Comparison of ENCODE assay signal across 11 cellular contexts in genomic region chrX:155231163-155231562, GRCh38. TPM values are rescaled to one million over a fixed set of nuclear protein-coding genes. Genes with fewer than 3 reads are reported as not detected.
DNase-seq lines count a peak whose midpoint lies in the region; ATAC-seq and TF ChIP-seq lines count a peak whose summit lies in the region.
"Had no signal": no experiment of that assay in that cellular context is flagged by ENCODE, and none has a peak within 500 bp of the region (broad histone marks: within the 10 kb centered on the region; RNA-seq: fewer than 3 reads in every experiment).

No MANE protein-coding gene starts in this region.

- TF ChIP-seq CTCF in GM12865 (IDR thresholded peaks at IDR 0.05; ENCODE audit: insufficient read depth, low read depth, low read length, missing control alignments) (no peak), foreskin keratinocyte (conservative IDR thresholded peaks at IDR 0.05) (no peak), ovary (IDR thresholded peaks at IDR 0.05) (no peak)

- no peak overlapping the region for H3K27ac Mint-ChIP-seq in natural killer cell treated with Interleukin-12 subunit alpha and Interleukin-12 subunit beta and Interleukin-15 and Interleukin-18, amount 100 ng/mL, for 72 hours

- TF ChIP-seq POLR2A in ovary (IDR thresholded peaks at IDR 0.05): no peak

- H3K4me1 ChIP-seq in foreskin keratinocyte: no peaks in the 10 kb centered on the region
- H3K4me1 ChIP-seq in ovary (ENCODE audit: insufficient read depth): no peaks in the 10 kb centered on the region

- H3K27ac ChIP-seq in foreskin keratinocyte (no peak overlapping the region), ovary (no peak overlapping the region)
- H3K27ac ChIP-seq: C4-2B had no signal

- DNase-seq in GM12865 (ENCODE audit: low read depth): peak; percentile 47
- DNase-seq in natural killer cell treated with Interleukin-12 subunit alpha and Interleukin-12 subunit beta and Interleukin-15 and Interleukin-18, amount 100 ng/mL, for 72 hours (ENCODE audit: low spot score): no peak
- DNase-seq in DMS53 treated with DMSO at 0.1 percent for 48 hours (lab: John Stamatoyannopoulos, UW; ENCODE audit: unreplicated experiment): no peak
- DNase-seq in foreskin keratinocyte: no peak
- DNase-seq in ovary: no peak
- DNase-seq: effector CD4-positive, alpha-beta T cell; NCI-H1417 treated with DMSO at 0.1 percent for 48 hours had no signal

- H3K4me3 ChIP-seq in GM12865 (ENCODE audit: low read depth, low read length): no peak overlapping the region
- H3K4me3 ChIP-seq in ovary: no peak overlapping the region

- H3K36me3 ChIP-seq in ovary: peaks cover under 1% of the 10 kb centered on the region

- H3K9me3 ChIP-seq in ovary: no peaks in the 10 kb centered on the region

- intact Hi-C loops in ovary (cut with DNase I): no loop called here

- TF ChIP-seq EP300 in ovary (IDR thresholded peaks at IDR 0.05): no peak

- peak; percentile 77 for ATAC-seq in GM19023 (IDR thresholded peaks at IDR 0.05; ENCODE audit: unreplicated experiment)
- ATAC-seq in HG02610 (IDR thresholded peaks at IDR 0.05; ENCODE audit: unreplicated experiment): peak; percentile 63
- ATAC-seq in HG03469 (IDR thresholded peaks at IDR 0.05; ENCODE audit: unreplicated experiment): peak; percentile 50
- ATAC-seq in natural killer cell treated with Interleukin-12 subunit alpha and Interleukin-12 subunit beta and Interleukin-15 and Interleukin-18, amount 100 ng/mL, for 72 hours: no peak
- no peak for ATAC-seq in foreskin keratinocyte

- no peaks in the 10 kb centered on the region for H3K9me3 Mint-ChIP-seq in natural killer cell treated with Interleukin-12 subunit alpha and Interleukin-12 subunit beta and Interleukin-15 and Interleukin-18, amount 100 ng/mL, for 72 hours

- H3K27me3 Mint-ChIP-seq in natural killer cell treated with Interleukin-12 subunit alpha and Interleukin-12 subunit beta and Interleukin-15 and Interleukin-18, amount 100 ng/mL, for 72 hours: no peaks in the 10 kb centered on the region

- peaks cover 0 to 2% of the 10 kb centered on the region in 2 donors for H3K4me1 Mint-ChIP-seq in natural killer cell treated with Interleukin-12 subunit alpha and Interleukin-12 subunit beta and Interleukin-15 and Interleukin-18, amount 100 ng/mL, for 72 hours (ENCODE audit: low read depth in 2 of 2)

- H3K36me3 Mint-ChIP-seq in natural killer cell treated with Interleukin-12 subunit alpha and Interleukin-12 subunit beta and Interleukin-15 and Interleukin-18, amount 100 ng/mL, for 72 hours: peaks cover 19% of the 10 kb centered on the region

- no peaks in the 10 kb centered on the region for H3K27me3 ChIP-seq in foreskin keratinocyte
- H3K27me3 ChIP-seq in ovary: peaks cover 3% of the 10 kb centered on the region

- H3K4me3 Mint-ChIP-seq in natural killer cell treated with Interleukin-12 subunit alpha and Interleukin-12 subunit beta and Interleukin-15 and Interleukin-18, amount 100 ng/mL, for 72 hours: no peak overlapping the region

RNA-seq across cellular contexts. Expression of gene VBP1, which starts 14.9 kb away (rescaled TPM):
- total RNA-seq in natural killer cell treated with Interleukin-12 subunit alpha and Interleukin-12 subunit beta and Interleukin-15 and Interleukin-18, amount 100 ng/mL, for 72 hours: 10 to 100 TPM; 54.1 to 64.7 TPM
- 55.7 and 56.2 TPM in 2 replicates for total RNA-seq in foreskin keratinocyte
- 41.8 and 46.6 TPM in 2 replicates for polyA plus RNA-seq in foreskin keratinocyte
- total RNA-seq in ovary: 10 to 100 TPM; 27.7 to 46.0 (median 34.3) TPM
- 10 to 100 TPM; 27.1 to 37.1 TPM for polyA plus RNA-seq in ovary

RNA-seq across cellular contexts. Expression of gene RAB39B, which starts 33.1 kb away (rescaled TPM):
- 1 to 10 TPM; 7.5 to 8.3 TPM for total RNA-seq in natural killer cell treated with Interleukin-12 subunit alpha and Interleukin-12 subunit beta and Interleukin-15 and Interleukin-18, amount 100 ng/mL, for 72 hours
- total RNA-seq in foreskin keratinocyte: 0.03 TPM in 1 of 2 replicates, not detected in the other
- polyA plus RNA-seq in foreskin keratinocyte: 0.02 and 0.04 TPM in 2 replicates
- total RNA-seq in ovary: under 1 TPM; 0.10 to 0.82 (median 0.30) TPM
- 1 to 10 TPM in 1 of 2 donors, under 1 TPM in 1; 0.53 to 1.3 TPM for polyA plus RNA-seq in ovary

Comparison
In these comparisons a context has a peak if more than half of its experiments do, and no peak if none do; other contexts are left out.
1. ATAC-seq: peak in GM19023 (single experiment), HG02610 (single experiment) and HG03469 (single experiment); none in natural killer cell treated with Interleukin-12 subunit alpha and Interleukin-12 subunit beta and Interleukin-15 and Interleukin-18, amount 100 ng/mL, for 72 hours (0 of 2) and foreskin keratinocyte (single experiment).